19 cellular contexts compared by ENCODE assay signal in the genomic region with DNA sequence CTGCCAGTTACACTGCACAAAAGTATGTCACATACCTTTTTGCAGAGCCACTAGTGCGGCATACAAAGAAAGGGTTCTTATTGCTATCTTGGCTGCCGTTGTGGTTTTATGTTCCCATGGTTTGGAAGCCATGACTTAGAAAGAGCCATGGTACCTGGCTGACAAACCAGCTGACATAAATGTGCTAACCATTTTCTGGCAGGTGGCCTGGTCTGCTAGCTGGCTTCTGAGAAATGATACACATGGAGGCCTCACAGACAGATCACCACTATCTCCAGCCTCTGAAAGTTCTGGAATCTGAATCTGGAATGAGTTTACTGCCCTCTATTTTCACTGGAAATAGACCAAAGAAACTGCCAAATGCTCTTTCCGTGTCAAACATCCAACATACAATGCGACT.
A peak's percentile ranks its signal among the peaks of the same experiment; 100 is the strongest.
DNase-seq lines count a peak whose midpoint lies in the region; ATAC-seq and TF ChIP-seq lines count a peak whose summit lies in the region.
"Had no signal": no experiment of that assay in that cellular context is flagged by ENCODE, and none has a peak within 500 bp of the region (broad histone marks: within the 10 kb centered on the region; RNA-seq: fewer than 3 reads in every experiment).

No MANE protein-coding gene starts in this region.

- no peaks in the 10 kb centered on the region for H3K27me3 ChIP-seq in right atrium auricular region
- no peaks in the 10 kb centered on the region for H3K27me3 ChIP-seq in gastrocnemius medialis

- TF ChIP-seq CTCF in right atrium auricular region (IDR thresholded peaks at IDR 0.05) (no peak), astrocyte of the cerebellum (IDR thresholded peaks at IDR 0.05; ENCODE audit: low read depth, low read length, missing control alignments) (no peak), fibroblast of pulmonary artery (IDR thresholded peaks at IDR 0.05; ENCODE audit: low read length, missing control alignments) (no peak), gastrocnemius medialis (IDR thresholded peaks at IDR 0.05 in 4 of 5, conservative IDR thresholded peaks at IDR 0.05 in 1 of 5) (no peak), coronary artery (IDR thresholded peaks at IDR 0.05) (no peak), mucosa of descending colon (IDR thresholded peaks at IDR 0.05) (no peak)

- H3K36me3 ChIP-seq in right atrium auricular region = no peaks in the 10 kb centered on the region
- no peaks in the 10 kb centered on the region for H3K36me3 ChIP-seq in gastrocnemius medialis
- H3K36me3 ChIP-seq in mucosa of descending colon (ENCODE audit: low read depth) = no peaks in the 10 kb centered on the region

- in situ Hi-C loops in astrocyte of the cerebellum (cut with HindIII; ENCODE audit: low sequenced_read_pairs) = no loop called here
- in situ Hi-C loops in gastrocnemius medialis (cut with MboI; ENCODE audit: low sequenced_read_pairs in 4 of 4) = no loop called here

- peak; percentile 61 for ATAC-seq in left ventricle myocardium superior
- peak; percentile 99 to 100 for ATAC-seq in gastrocnemius medialis
- ATAC-seq in mucosa of descending colon = no peak
- ATAC-seq: PC-3 had no signal

- no peak for TF ChIP-seq POLR2A in gastrocnemius medialis (IDR thresholded peaks at IDR 0.05)

- intact Hi-C loops in left ventricle myocardium superior (cut with micrococcal nuclease) (no loop called here), gastrocnemius medialis (cut with DNase I; ENCODE audit: low total_unique reads) (loop anchor here (2.0 to 10.0 kb wide), 3 partner anchors 39 to 121 kb away; no protein-coding TSS in a partner anchor), mucosa of descending colon (cut with DNase I, micrococcal nuclease) (no loop called here)

- H3K4me1 ChIP-seq in right atrium auricular region (peaks cover 0 to 3% of the 10 kb centered on the region in 2 donors), gastrocnemius medialis (peaks cover 11 to 14% of the 10 kb centered on the region in 2 donors), mucosa of descending colon (ENCODE audit: low read depth) (no peaks in the 10 kb centered on the region)

- no peak overlapping the region for H3K4me3 ChIP-seq in right atrium auricular region
- no peak overlapping the region for H3K4me3 ChIP-seq in astrocyte of the cerebellum (ENCODE audit: low read depth, low read length)
- no peak overlapping the region for H3K4me3 ChIP-seq in fibroblast of pulmonary artery (replicated peaks; ENCODE audit: low read depth, low read length)
- no peak overlapping the region for H3K4me3 ChIP-seq in gastrocnemius medialis
- H3K4me3 ChIP-seq in coronary artery = no peak overlapping the region
- H3K4me3 ChIP-seq in mucosa of descending colon = no peak overlapping the region

- peaks cover 0 to 5% of the 10 kb centered on the region in 2 donors for H3K9me3 ChIP-seq in right atrium auricular region
- H3K9me3 ChIP-seq in gastrocnemius medialis = no peaks in the 10 kb centered on the region
- H3K9me3 ChIP-seq in mucosa of descending colon = no peaks in the 10 kb centered on the region

- DNase-seq in left ventricle myocardium superior (no peak), right atrium auricular region (ENCODE audit: low spot score) (no peak), astrocyte of the cerebellum (ENCODE audit: low read depth) (peak; percentile 81), fibroblast of pulmonary artery (ENCODE audit: low read depth) (peak; percentile 29), gastrocnemius medialis (peak; percentile 81 to 82), coronary artery (ENCODE audit: low spot score) (no peak), cerebellar cortex (ENCODE audit: low spot score) (no peak), mucosa of descending colon (no peak)
- DNase-seq: Calu3; CD4-positive, alpha-beta T cell; MV-4-11; NCI-H187; NCI-H2227 treated with DMSO at 0.1 percent for 48 hours; NCI-H510A treated with DMSO at 0.1 percent for 48 hours; NCI-H82; PC-3; RPMI8226; SIG-M5 had no signal

- H3K27ac ChIP-seq in right atrium auricular region = no peak overlapping the region
- H3K27ac ChIP-seq in gastrocnemius medialis = peak overlapping the region; percentile 50 to 78 (median 58)
- H3K27ac ChIP-seq in coronary artery = no peak overlapping the region
- H3K27ac ChIP-seq: KMS-11 had no signal

Comparison
In these comparisons a context has a peak if more than half of its experiments do, and no peak if none do; other contexts are left out.
1. DNase-seq: peak in astrocyte of the cerebellum (single experiment), fibroblast of pulmonary artery (single experiment) and gastrocnemius medialis (2 of 2); none in left ventricle myocardium superior (single experiment), right atrium auricular region (single experiment), coronary artery (single experiment), cerebellar cortex (single experiment) and mucosa of descending colon (0 of 3).
2. H3K27ac ChIP-seq: peak in gastrocnemius medialis (4 of 4); none in right atrium auricular region (0 of 2) and coronary artery (0 of 2).